Comparison of ENCODE assay signal across 8 cellular contexts in the genomic region with DNA sequence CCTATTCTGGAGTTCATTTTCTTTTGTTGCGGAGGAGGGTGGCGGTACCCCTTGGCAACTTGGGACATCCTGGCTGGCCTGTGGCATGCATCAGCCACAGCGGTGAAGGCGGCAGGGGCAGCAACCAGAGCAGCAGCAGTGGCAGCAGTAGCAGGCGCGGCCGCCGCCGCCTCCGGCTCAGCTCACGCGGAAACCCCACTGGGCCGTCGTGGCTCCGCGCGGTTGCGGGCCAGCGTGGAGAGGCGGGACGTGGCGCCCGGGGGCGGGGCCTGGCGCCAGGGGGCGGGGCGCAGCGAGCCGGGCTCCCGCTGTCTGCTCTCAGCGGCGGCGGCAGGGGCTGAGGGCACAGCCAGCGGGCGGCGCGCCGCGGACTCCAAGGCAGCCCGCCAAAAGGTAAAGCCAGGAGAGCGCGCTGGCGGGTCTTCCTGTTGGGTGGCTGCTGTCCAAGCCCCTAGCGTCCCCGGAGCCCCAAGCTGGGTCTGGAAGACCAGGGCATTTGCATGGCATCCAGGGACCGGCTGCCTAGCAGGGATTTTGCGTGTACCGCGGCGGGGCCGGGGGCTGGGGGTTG.
DNase-seq lines count a peak whose midpoint lies in the region; ATAC-seq and TF ChIP-seq lines count a peak whose summit lies in the region.

No MANE protein-coding gene starts in this region.

- 3% methylated on average over 51 of the region's 51 CpGs for WGBS in urinary bladder

- no peaks in the 10 kb centered on the region for H3K36me3 ChIP-seq in urinary bladder (ENCODE audit: insufficient read depth)

- ATAC-seq in HG02610 (IDR thresholded peaks at IDR 0.05; ENCODE audit: unreplicated experiment), result no peak

- H3K4me3 ChIP-seq in LNCaP clone FGC (ENCODE audit: low read depth, low read length) (peak overlapping the region; percentile 68), urinary bladder (ENCODE audit: low read depth, low read length) (peak overlapping the region; percentile 60)

- peak; percentile 34 for TF ChIP-seq CTCF in LNCaP clone FGC (IDR thresholded peaks at IDR 0.05; ENCODE audit: control insufficient read depth, extremely low read depth, insufficient read depth)

- H3K27ac ChIP-seq in caudate nucleus (ENCODE audit: low read depth, low read length), result no peak overlapping the region
- no peak overlapping the region for H3K27ac ChIP-seq in urinary bladder (ENCODE audit: low read depth)

- peak; percentile 41 for DNase-seq in COLO668 (lab: John Stamatoyannopoulos, UW; ENCODE audit: unreplicated experiment)
- no peak for DNase-seq in LNCaP clone FGC (ENCODE audit: low read depth)
- peak in 45 of 61 donors; percentile 12 to 79 (median 41) for DNase-seq in caudate nucleus (lab: John Stamatoyannopoulos, UW)
- peak; percentile 43 for DNase-seq in medulla oblongata (ENCODE audit: extremely low spot score)
- DNase-seq in NCI-H187 (lab: John Stamatoyannopoulos, UW), result no peak
- no peak for DNase-seq in activated T-cell treated with anti-CD3 and anti-CD28 coated beads for 4 hours

- H3K4me1 ChIP-seq in urinary bladder (ENCODE audit: insufficient read depth), result peaks cover 1% of the 10 kb centered on the region

Comparison
In these comparisons a context has a peak if more than half of its experiments do, and no peak if none do; other contexts are left out.
1. DNase-seq: peak in COLO668 (single experiment), caudate nucleus (45 of 61) and medulla oblongata (single experiment); none in LNCaP clone FGC (single experiment), NCI-H187 (0 of 2) and activated T-cell treated with anti-CD3 and anti-CD28 coated beads for 4 hours (single experiment).